8 cellular contexts compared by ENCODE assay signal in genomic region chr1:112954945-112955677, GRCh38.
DNase-seq lines count a peak whose midpoint lies in the region; ATAC-seq and TF ChIP-seq lines count a peak whose summit lies in the region.

No MANE protein-coding gene starts in this region.

- in situ Hi-C loops in ACHN (cut with HindIII; ENCODE audit: low pct_ligation_motif_present, low pct_unique_long_range_greater_than_20kb, low sequenced_read_pairs) = no loop called here

- peak; percentile 33 for TF ChIP-seq POLR2A in GM18526 (IDR thresholded peaks at IDR 0.05; ENCODE audit: extremely low read depth, insufficient read length)

- ATAC-seq in HG03095 (IDR thresholded peaks at IDR 0.05; ENCODE audit: unreplicated experiment) = peak; percentile 27

- DNase-seq in ACHN (peak; percentile 76), NCI-H446 treated with DMSO at 0.1 percent for 48 hours (lab: John Stamatoyannopoulos, UW) (peak; percentile 62), medulla oblongata (ENCODE audit: extremely low spot score) (peak; percentile 54)
- DNase-seq in activated CD4-positive, alpha-beta T cell treated with anti-CD3 and anti-CD28 coated beads, Interleukin-2, amount 50 U/mL, for 48 hours = peak; percentile 62 to 75
- peak; percentile 13 for DNase-seq in effector CD4-positive, alpha-beta T cell
- peak; percentile 20 to 32 for DNase-seq in stimulated activated CD8-positive, alpha-beta memory T cell treated with anti-CD3 and anti-CD28 coated beads, Interleukin-15, amount 100 ng/mL, for 4 hours (ENCODE audit: low read depth in 2 of 2)

Comparison
In these comparisons a context has a peak if more than half of its experiments do, and no peak if none do; other contexts are left out.
1. Peak in every context shown above with its lines: DNase-seq and ATAC-seq.
2. DNase-seq: peak in every context shown above with its lines; median percentile 76 in ACHN; 68 in activated CD4-positive, alpha-beta T cell treated with anti-CD3 and anti-CD28 coated beads, Interleukin-2, amount 50 U/mL, for 48 hours; 62 in NCI-H446 treated with DMSO at 0.1 percent for 48 hours; 54 in medulla oblongata; 26 in stimulated activated CD8-positive, alpha-beta memory T cell treated with anti-CD3 and anti-CD28 coated beads, Interleukin-15, amount 100 ng/mL, for 4 hours; 13 in effector CD4-positive, alpha-beta T cell.